Comparison of ENCODE assay signal across 9 cellular contexts in the genomic region with DNA sequence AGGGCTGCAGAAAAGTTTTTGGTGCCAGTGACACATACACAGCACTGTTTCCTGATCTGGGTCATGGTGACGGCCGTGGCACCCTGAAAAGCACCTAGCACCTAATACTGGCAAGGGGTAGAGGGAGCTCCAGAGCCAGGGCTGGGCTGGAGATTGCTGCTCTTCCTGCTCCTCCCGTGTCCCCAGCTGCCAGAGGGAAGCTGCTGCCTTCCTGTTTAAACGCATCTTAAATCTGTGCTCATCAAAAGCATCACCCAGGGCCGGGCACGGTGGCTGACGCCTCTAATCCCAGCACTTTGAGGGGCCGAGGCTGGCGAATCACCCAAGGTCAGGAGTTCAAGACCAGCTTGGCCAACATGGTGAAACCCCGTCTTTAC.
A peak's percentile ranks its signal among the peaks of the same experiment; 100 is the strongest.
DNase-seq lines count a peak whose midpoint lies in the region; ATAC-seq, FAIRE-seq and TF ChIP-seq lines count a peak whose summit lies in the region.
"Had no signal": no experiment of that assay in that cellular context is flagged by ENCODE, and none has a peak within 500 bp of the region (broad histone marks: within the 10 kb centered on the region; RNA-seq: fewer than 3 reads in every experiment).

No MANE protein-coding gene starts in this region.

- ATAC-seq in HG02588 (IDR thresholded peaks at IDR 0.05; ENCODE audit: unreplicated experiment): no peak

- peaks cover 5% of the 10 kb centered on the region for H3K27me3 Mint-ChIP-seq in progenitor cell of endocrine pancreas

- no peak overlapping the region for H3K4me3 Mint-ChIP-seq in progenitor cell of endocrine pancreas (ENCODE audit: low read depth)

- DNase-seq in NCI-H2107 treated with DMSO at 0.1 percent for 48 hours (lab: John Stamatoyannopoulos, UW; ENCODE audit: unreplicated experiment): peak; percentile 2
- no peak for DNase-seq in NCI-H2107 (lab: John Stamatoyannopoulos, UW)
- DNase-seq in HTR-8/SVneo (ENCODE audit: insufficient read length, low spot score): peak; percentile 80
- peak; percentile 18 for DNase-seq in germinal center (ENCODE audit: low spot score)
- DNase-seq in progenitor cell of endocrine pancreas (ENCODE audit: low spot score, unreplicated experiment): no peak
- DNase-seq in NK-92 treated with Interleukin-12 subunit alpha and Interleukin-12 subunit beta, amount 100 ng/mL, for 24 hours (lab: John Stamatoyannopoulos, UW): no peak

- no peaks in the 10 kb centered on the region for H3K9me3 Mint-ChIP-seq in progenitor cell of endocrine pancreas (ENCODE audit: low read depth)

- no peaks in the 10 kb centered on the region for H3K4me1 Mint-ChIP-seq in progenitor cell of endocrine pancreas (ENCODE audit: low read depth)

- 0 out of 2 replicates have a peak overlapping the region, but pooled peaks have one; percentile 6 for H3K27ac ChIP-seq in VCaP
- H3K27ac ChIP-seq: C4-2B had no signal

- no peak overlapping the region for H3K27ac Mint-ChIP-seq in progenitor cell of endocrine pancreas

- TF ChIP-seq CTCF in VCaP (conservative IDR thresholded peaks at IDR 0.05) (peak; percentile 92), progenitor cell of endocrine pancreas (IDR thresholded peaks at IDR 0.05; ENCODE audit: unreplicated experiment) (peak; percentile 30)

- no peaks in the 10 kb centered on the region for H3K36me3 Mint-ChIP-seq in progenitor cell of endocrine pancreas (ENCODE audit: insufficient read depth)

- peak; percentile 79 for FAIRE-seq in HTR-8/SVneo (lab: Jason Lieb, UNC)

Comparison
In these comparisons a context has a peak if more than half of its experiments do, and no peak if none do; other contexts are left out.
1. DNase-seq: peak in NCI-H2107 treated with DMSO at 0.1 percent for 48 hours (single experiment), HTR-8/SVneo (single experiment) and germinal center (single experiment); none in NCI-H2107 (single experiment), progenitor cell of endocrine pancreas (single experiment) and NK-92 treated with Interleukin-12 subunit alpha and Interleukin-12 subunit beta, amount 100 ng/mL, for 24 hours (single experiment).